24 cellular contexts compared by ENCODE assay signal in genomic region chr1:73401666-73402065, GRCh38.
DNase-seq lines count a peak whose midpoint lies in the region; ATAC-seq and TF ChIP-seq lines count a peak whose summit lies in the region.
"Had no signal": no experiment of that assay in that cellular context is flagged by ENCODE, and none has a peak within 500 bp of the region (broad histone marks: within the 10 kb centered on the region; RNA-seq: fewer than 3 reads in every experiment).

No MANE protein-coding gene starts in this region.

- no peaks in the 10 kb centered on the region for H3K9me3 ChIP-seq in PC-3 (ENCODE audit: low read length)
- H3K9me3 ChIP-seq: colonic mucosa, left ventricle myocardium inferior, mucosa of descending colon, psoas muscle, thyroid gland had no signal

- H3K27me3 ChIP-seq in PC-3 (ENCODE audit: low read length) = peaks cover 5% of the 10 kb centered on the region; the same call in 1 of the 2 replicates
- H3K27me3 ChIP-seq: brain microvascular endothelial cell, colonic mucosa, thyroid gland had no signal

- peak; percentile 30; the same call in 1 of the 2 replicates for TF ChIP-seq CTCF in PC-3 (conservative IDR thresholded peaks at IDR 0.05; ENCODE audit: low read depth, low read length)

- no peak overlapping the region for H3K4me3 ChIP-seq in PC-3 (ENCODE audit: low read length)
- H3K4me3 ChIP-seq: colonic mucosa, left ventricle myocardium inferior, mucosa of descending colon, PC-9, psoas muscle, thyroid gland had no signal

- no peak overlapping the region for H2AFZ ChIP-seq in PC-3 (ENCODE audit: low read length)
- H2AFZ ChIP-seq: PC-9 had no signal

- H3K79me2 ChIP-seq in PC-3 (ENCODE audit: low read length) = no peaks in the 10 kb centered on the region

- peak; percentile 4 for DNase-seq in ELF-1 (ENCODE audit: low read depth, low spot score)
- peak; percentile 12 for DNase-seq in HT-29 (ENCODE audit: low spot score)
- DNase-seq in PC-3 = peak; percentile 16
- peak; percentile 49 for DNase-seq in islet precursor cell
- no peak for DNase-seq in 8988T
- DNase-seq in activated naive CD4-positive, alpha-beta T cell treated with anti-CD3 and anti-CD28 coated beads, Interleukin-2, amount 50 U/mL, for 72 hours (ENCODE audit: low spot score in 2 of 2) = no peak
- DNase-seq: activated CD4-positive, alpha-beta T cell treated with anti-CD3 and anti-CD28 coated beads, Interleukin-2, amount 50 U/mL, for 1 hour; AML-193; brain microvascular endothelial cell; colonic mucosa; EL; left ventricle myocardium inferior; mucosa of descending colon; NCI-H2107; NCI-H524; PC-9; psoas muscle; SHP77 treated with DMSO at 0.1 percent for 48 hours; stimulated activated CD4-positive, alpha-beta T cell treated with anti-CD3 and anti-CD28 coated beads, Interleukin-2, amount 100 ng/mL, for 24 hours; stimulated activated naive CD4-positive, alpha-beta T cell; thyroid gland had no signal

- H3K9me2 ChIP-seq in PC-3 (replicated peaks; ENCODE audit: low read length) = no peaks in the 10 kb centered on the region

- H3K36me3 ChIP-seq in PC-3 (ENCODE audit: low read depth, low read length) = no peaks in the 10 kb centered on the region
- H3K36me3 ChIP-seq: brain microvascular endothelial cell, colonic mucosa, left ventricle myocardium inferior, thyroid gland had no signal

- H3K27ac ChIP-seq in PC-3 (ENCODE audit: low read length) = no peak overlapping the region
- H3K27ac ChIP-seq: brain microvascular endothelial cell, colonic mucosa, left ventricle myocardium inferior, PC-9, psoas muscle, thyroid gland had no signal

- intact Hi-C loops in PC-3 (cut with micrococcal nuclease) = no loop called here

- no peak overlapping the region for H3K9ac ChIP-seq in PC-3 (ENCODE audit: low read length)

- H3K9me3 Mint-ChIP-seq in activated naive CD4-positive, alpha-beta T cell treated with anti-CD3 and anti-CD28 coated beads, Interleukin-2, amount 50 U/mL, for 72 hours = peaks cover 5 to 6% of the 10 kb centered on the region in 2 donors
- H3K9me3 Mint-ChIP-seq: neural crest cell had no signal

- no peak overlapping the region for H3K4me2 ChIP-seq in PC-3 (ENCODE audit: low read length)
- H3K4me2 ChIP-seq: PC-9 had no signal

- ATAC-seq in PC-3 = no peak
- ATAC-seq in activated naive CD4-positive, alpha-beta T cell treated with anti-CD3 and anti-CD28 coated beads, Interleukin-2, amount 50 U/mL, for 72 hours = no peak
- no peak for ATAC-seq in SK-N-SH treated with all-trans-retinoic acid at 6 μM for 48 hours
- ATAC-seq: mucosa of descending colon, psoas muscle had no signal

- POLR2A ChIA-PET in PC-3 (lab: Charles Lee; ENCODE audit: unreplicated experiment) = no interaction called here

- no peaks in the 10 kb centered on the region for H3F3A ChIP-seq in PC-3 (ENCODE audit: low read length, unreplicated experiment)

- H4K20me1 ChIP-seq in PC-3 (ENCODE audit: low read length) = no peaks in the 10 kb centered on the region

- H3K4me1 ChIP-seq in PC-3 (ENCODE audit: insufficient read depth, low read length) = no peaks in the 10 kb centered on the region
- H3K4me1 ChIP-seq: colonic mucosa, left ventricle myocardium inferior, psoas muscle, thyroid gland had no signal

- CTCF ChIA-PET in PC-3 (lab: Charles Lee) = no interaction called here

- no peak overlapping the region for H3K27ac Mint-ChIP-seq in activated naive CD4-positive, alpha-beta T cell treated with anti-CD3 and anti-CD28 coated beads, Interleukin-2, amount 50 U/mL, for 72 hours
- H3K27ac Mint-ChIP-seq: activated T-helper 2 cell treated with anti-CD3 and anti-CD28 coated beads, Interferon-gamma antibody, Interleukin-2, Interleukin-4, amounts not matched to agents 10 μg/mL and 5 μg/mL and 100 μg/mL, durations not matched to agents 14 hours and 24 hours and 36 hours had no signal

- no TSS peak for BruUV-seq in PC-3 (replicated peaks; lab: Mats Ljungman, UMichigan)

- peaks cover 0 to 4% of the 10 kb centered on the region in 2 donors for H3K36me3 Mint-ChIP-seq in activated naive CD4-positive, alpha-beta T cell treated with anti-CD3 and anti-CD28 coated beads, Interleukin-2, amount 50 U/mL, for 72 hours

TF ChIP-seq in SK-N-SH treated with all-trans-retinoic acid at 6 μM for 48 hours, 23 proteins besides CTCF, POLR2A, EP300 and RAD21:
- TF ChIP-seq ISL1 (CRISPR knock-in tag; IDR thresholded peaks at IDR 0.05) (no peak), RARB (CRISPR knock-in tag; IDR thresholded peaks at IDR 0.05) (no peak), GLIS3 (CRISPR knock-in tag; IDR thresholded peaks at IDR 0.05) (no peak), PATZ1 (CRISPR knock-in tag; IDR thresholded peaks at IDR 0.05; ENCODE audit: borderline replicate concordance) (no peak), ZNF8 (CRISPR knock-in tag; IDR thresholded peaks at IDR 0.05) (no peak), CSRNP3 (CRISPR knock-in tag; IDR thresholded peaks at IDR 0.05) (no peak), ESRRG (CRISPR knock-in tag; IDR thresholded peaks at IDR 0.05) (no peak), BACH2 (CRISPR knock-in tag; IDR thresholded peaks at IDR 0.05; ENCODE audit: borderline replicate concordance) (no peak), ZNF70 (CRISPR knock-in tag; IDR thresholded peaks at IDR 0.05) (no peak), ZFP30 (CRISPR knock-in tag; IDR thresholded peaks at IDR 0.05) (no peak), PPARA (CRISPR knock-in tag; IDR thresholded peaks at IDR 0.05; ENCODE audit: borderline replicate concordance) (no peak), ZC3H10 (CRISPR knock-in tag; IDR thresholded peaks at IDR 0.05) (no peak), ZFP3 (CRISPR knock-in tag; IDR thresholded peaks at IDR 0.05) (no peak), SNAI2 (CRISPR knock-in tag; IDR thresholded peaks at IDR 0.05) (no peak), TOX (CRISPR knock-in tag; IDR thresholded peaks at IDR 0.05; ENCODE audit: borderline replicate concordance) (no peak), OSR1 (CRISPR knock-in tag; IDR thresholded peaks at IDR 0.05) (no peak), ARNTL (CRISPR knock-in tag; IDR thresholded peaks at IDR 0.05; ENCODE audit: borderline replicate concordance, low read depth) (no peak), TCF4 (CRISPR knock-in tag; IDR thresholded peaks at IDR 0.05; ENCODE audit: borderline replicate concordance) (no peak)

Comparison
In these comparisons a context has a peak if more than half of its experiments do, and no peak if none do; other contexts are left out.
1. DNase-seq: peak in ELF-1 (single experiment), HT-29 (single experiment), PC-3 (single experiment) and islet precursor cell (single experiment); none in 8988T (single experiment) and activated naive CD4-positive, alpha-beta T cell treated with anti-CD3 and anti-CD28 coated beads, Interleukin-2, amount 50 U/mL, for 72 hours (0 of 2).